21 cellular contexts compared by ENCODE assay signal in genomic region chr1:164958995-164959788, GRCh38.
DNase-seq lines count a peak whose midpoint lies in the region; ATAC-seq and TF ChIP-seq lines count a peak whose summit lies in the region.
"Had no signal": no experiment of that assay in that cellular context is flagged by ENCODE, and none has a peak within 500 bp of the region (broad histone marks: within the 10 kb centered on the region; RNA-seq: fewer than 3 reads in every experiment).

No MANE protein-coding gene starts in this region.

- TF ChIP-seq EP300 in suprapubic skin (IDR thresholded peaks at IDR 0.05), result no peak

- H3K36me3 Mint-ChIP-seq in MCF 10A (ENCODE audit: insufficient read depth, unreplicated experiment) (no peaks in the 10 kb centered on the region), Calu3 (ENCODE audit: insufficient read depth, unreplicated experiment) (no peaks in the 10 kb centered on the region)
- H3K36me3 Mint-ChIP-seq: CD4-positive, CD25-positive, alpha-beta regulatory T cell had no signal

- peak; percentile 59 to 69 for ATAC-seq in lower lobe of right lung
- ATAC-seq: K562, Right ventricle myocardium inferior had no signal

- BruUV-seq in MCF 10A (replicated peaks; lab: Mats Ljungman, UMichigan) (no TSS peak), Calu3 (replicated peaks; lab: Mats Ljungman, UMichigan) (no TSS peak)

- no peak for DNase-seq in breast epithelium (ENCODE audit: low spot score in 2 of 2)
- no peak for DNase-seq in MCF 10A (ENCODE audit: unreplicated experiment)
- no peak for DNase-seq in lower lobe of right lung
- no peak for DNase-seq in suprapubic skin (ENCODE audit: low spot score in 2 of 2)
- no peak for DNase-seq in Calu3
- no peak for DNase-seq in effector CD4-positive, alpha-beta T cell
- DNase-seq in G401 (ENCODE audit: low spot score), result no peak
- DNase-seq in NCI-H510A (lab: John Stamatoyannopoulos, UW), result no peak
- DNase-seq: CD4-positive, CD25-positive, alpha-beta regulatory T cell; Kasumi-1; NCI-H1105 treated with DMSO at 0.1 percent for 48 hours; NCI-H2029; NCI-H446; NCI-H526; NCI-H82; NK-92 treated with Interleukin-12 subunit alpha and Interleukin-12 subunit beta, amount 100 ng/mL, for 24 hours; PC-9; SJCRH30 had no signal

- TF ChIP-seq CTCF in breast epithelium (IDR thresholded peaks at IDR 0.05), result no peak
- TF ChIP-seq CTCF in MCF 10A (IDR thresholded peaks at IDR 0.05; ENCODE audit: unreplicated experiment), result no peak
- TF ChIP-seq CTCF in lower lobe of right lung (IDR thresholded peaks at IDR 0.05), result no peak
- no peak for TF ChIP-seq CTCF in suprapubic skin (IDR thresholded peaks at IDR 0.05)
- no peak for TF ChIP-seq CTCF in Calu3 (IDR thresholded peaks at IDR 0.05; ENCODE audit: unreplicated experiment)

- H3K36me3 ChIP-seq in breast epithelium (no peaks in the 10 kb centered on the region), lower lobe of right lung (no peaks in the 10 kb centered on the region), suprapubic skin (no peaks in the 10 kb centered on the region)
- H3K36me3 ChIP-seq: SJCRH30 had no signal

- intact Hi-C loops in breast epithelium (cut with DNase I; ENCODE audit: low total_unique reads) (no loop called here), MCF 10A (cut with micrococcal nuclease) (no loop called here), lower lobe of right lung (cut with DNase I) (no loop called here), Calu3 (cut with micrococcal nuclease; ENCODE audit: unreplicated experiment) (no loop called here)

- no peaks in the 10 kb centered on the region for H3K4me1 ChIP-seq in breast epithelium
- H3K4me1 ChIP-seq in lower lobe of right lung, result no peaks in the 10 kb centered on the region
- H3K4me1 ChIP-seq in suprapubic skin, result peaks cover 2% of the 10 kb centered on the region
- H3K4me1 ChIP-seq: SJCRH30 had no signal

- CTCF ChIA-PET in MCF 10A (lab: Yijun Ruan, JAX) (interaction anchor here (1.1 kb wide), 1 partner anchor 1549 kb away, joined by 3 read pairs; no protein-coding TSS in a partner anchor), Calu3 (lab: Charles Lee) (no interaction called here)

- 68% methylated on average over 6 of the region's 6 CpGs for WGBS in suprapubic skin

- H3K27me3 ChIP-seq in breast epithelium, result no peaks in the 10 kb centered on the region
- no peaks in the 10 kb centered on the region for H3K27me3 ChIP-seq in lower lobe of right lung (ENCODE audit: low read depth)
- no peaks in the 10 kb centered on the region for H3K27me3 ChIP-seq in suprapubic skin
- H3K27me3 ChIP-seq: SJCRH30 had no signal

- in situ Hi-C loops in G401 (cut with HindIII; ENCODE audit: low sequenced_read_pairs), result no loop called here

- H3K27me3 Mint-ChIP-seq in MCF 10A (ENCODE audit: insufficient read depth, unreplicated experiment), result no peaks in the 10 kb centered on the region
- H3K27me3 Mint-ChIP-seq in Calu3 (ENCODE audit: unreplicated experiment), result no peaks in the 10 kb centered on the region
- H3K27me3 Mint-ChIP-seq: CD4-positive, CD25-positive, alpha-beta regulatory T cell had no signal

- H3K9me3 Mint-ChIP-seq in MCF 10A (ENCODE audit: unreplicated experiment), result peaks cover 11% of the 10 kb centered on the region
- peaks cover 8% of the 10 kb centered on the region for H3K9me3 Mint-ChIP-seq in Calu3 (ENCODE audit: low read depth, unreplicated experiment)

- H3K4me3 Mint-ChIP-seq in MCF 10A (ENCODE audit: unreplicated experiment) (no peak overlapping the region), Calu3 (ENCODE audit: low read depth, unreplicated experiment) (no peak overlapping the region)
- H3K4me3 Mint-ChIP-seq: CD4-positive, CD25-positive, alpha-beta regulatory T cell had no signal

- H3K9me3 ChIP-seq in breast epithelium (no peaks in the 10 kb centered on the region), lower lobe of right lung (no peaks in the 10 kb centered on the region), suprapubic skin (no peaks in the 10 kb centered on the region)
- H3K9me3 ChIP-seq: SJCRH30 had no signal

- POLR2A ChIA-PET in MCF 10A (lab: Yijun Ruan, JAX), result interaction anchor here (0.7 kb wide), 1 partner anchor 732 kb away, joined by 3 read pairs; no protein-coding TSS in a partner anchor

- no peaks in the 10 kb centered on the region for H3K4me1 Mint-ChIP-seq in MCF 10A (ENCODE audit: insufficient read depth, unreplicated experiment)
- H3K4me1 Mint-ChIP-seq in Calu3 (ENCODE audit: low read depth, unreplicated experiment), result no peaks in the 10 kb centered on the region
- H3K4me1 Mint-ChIP-seq: CD4-positive, CD25-positive, alpha-beta regulatory T cell had no signal

- no peak overlapping the region for H3K27ac Mint-ChIP-seq in MCF 10A (ENCODE audit: low read depth, unreplicated experiment)
- H3K27ac Mint-ChIP-seq in Calu3 (ENCODE audit: unreplicated experiment), result no peak overlapping the region
- H3K27ac Mint-ChIP-seq: CD4-positive, CD25-positive, alpha-beta regulatory T cell had no signal

- TF ChIP-seq POLR2A in breast epithelium (IDR thresholded peaks at IDR 0.05) (no peak), suprapubic skin (IDR thresholded peaks at IDR 0.05) (no peak)

- H3K4me3 ChIP-seq in breast epithelium (no peak overlapping the region), lower lobe of right lung (no peak overlapping the region), suprapubic skin (no peak overlapping the region)
- H3K4me3 ChIP-seq: K562, PC-9, SJCRH30 had no signal

- H3K27ac ChIP-seq in breast epithelium, result peak overlapping the region; percentile 25 to 75
- H3K27ac ChIP-seq in lower lobe of right lung, result no peak overlapping the region
- H3K27ac ChIP-seq in suprapubic skin, result peak overlapping the region; percentile 56
- H3K27ac ChIP-seq: 22Rv1, PC-9, SJCRH30 had no signal
